ENCODE assay signal across 15 cellular contexts in the genomic region with DNA sequence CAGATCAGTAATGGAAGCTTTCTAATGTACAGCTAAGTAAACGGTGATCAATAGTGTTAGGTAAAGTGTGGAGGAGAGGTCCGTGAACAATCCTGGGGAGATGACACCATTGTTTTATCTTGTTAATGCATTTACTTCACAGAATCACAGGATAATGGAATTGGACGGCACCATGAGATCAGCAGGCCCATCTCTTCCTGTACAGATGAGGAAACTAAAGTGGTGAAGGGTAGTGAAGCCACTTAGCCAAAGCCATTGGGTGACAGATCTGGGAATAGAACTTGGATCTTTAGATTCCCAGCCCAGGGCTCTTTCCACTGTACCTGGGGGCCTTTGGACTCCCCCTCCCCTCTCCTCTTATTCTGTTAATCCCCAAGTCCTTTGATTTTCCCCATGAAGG. TPM values are rescaled to one million over a fixed set of nuclear protein-coding genes. Genes with fewer than 3 reads are reported as not detected.
DNase-seq lines count a peak whose midpoint lies in the region; ATAC-seq and TF ChIP-seq lines count a peak whose summit lies in the region.
"Had no signal": no experiment of that assay in that cellular context is flagged by ENCODE, and none has a peak within 500 bp of the region (broad histone marks: within the 10 kb centered on the region; RNA-seq: fewer than 3 reads in every experiment).

No MANE protein-coding gene starts in this region.

- H3K9ac ChIP-seq in BLaER1 treated with 17β-estradiol and CSF1 and Interleukin-3, amounts not matched to agents 10 nM and 100 nM: peak overlapping the region in 10 of 11 experiments; percentile 78 to 87 (median 83); a peak in 19 of 22 replicates
- peak overlapping the region; percentile 44; the same call in 1 of the 2 replicates for H3K9ac ChIP-seq in IMR-90 (ENCODE audit: low read depth, low read length)

- peak overlapping the region; percentile 94 for H3K4ac ChIP-seq in IMR-90 (ENCODE audit: low read depth, low read length)

- peak overlapping the region; percentile 86 to 97 (median 94) for H3K27ac ChIP-seq in BLaER1 treated with 17β-estradiol and CSF1 and Interleukin-3, amounts not matched to agents 10 nM and 100 nM
- H3K27ac ChIP-seq in IMR-90 (ENCODE audit: insufficient read depth, low read length): peak overlapping the region; percentile 93

- H3K4me3 Mint-ChIP-seq in MCF 10A (ENCODE audit: unreplicated experiment) (no peak overlapping the region), nephron (no peak overlapping the region)
- H3K4me3 Mint-ChIP-seq: memory B cell had no signal

- H2AK9ac ChIP-seq in IMR-90 (replicated peaks; ENCODE audit: low read depth, low read length, poor library complexity): no peak overlapping the region

- H4K91ac ChIP-seq in IMR-90 (ENCODE audit: insufficient read depth, low read depth, low read length): peak overlapping the region; percentile 96

- H2BK120ac ChIP-seq in IMR-90 (ENCODE audit: low read depth, low read length): peak overlapping the region; percentile 96

- H3K9me3 Mint-ChIP-seq in MCF 10A (ENCODE audit: unreplicated experiment) (no peaks in the 10 kb centered on the region), nephron (peaks cover 2% of the 10 kb centered on the region)
- H3K9me3 Mint-ChIP-seq: CD4-positive, CD25-positive, alpha-beta regulatory T cell; memory B cell had no signal

- peak overlapping the region; percentile 82 to 97 (median 92) for H3K4me2 ChIP-seq in BLaER1 treated with 17β-estradiol and CSF1 and Interleukin-3, amounts not matched to agents 10 nM and 100 nM
- H3K4me2 ChIP-seq in IMR-90 (ENCODE audit: low read depth, low read length): no peak overlapping the region

- peak overlapping the region; percentile 88 for H3K56ac ChIP-seq in IMR-90 (ENCODE audit: extremely low read depth, insufficient read depth, low read length)

- CTCF ChIA-PET in IMR-90 (lab: Yijun Ruan, JAX): no interaction called here
- CTCF ChIA-PET in MCF 10A (lab: Yijun Ruan, JAX): interaction anchor here (1.0 to 1.3 kb wide), 3 partner anchors 16 to 27 kb away, joined by 3 to 5 read pairs (median 5); no protein-coding TSS in a partner anchor

- peak overlapping the region; percentile 76 for H3K27ac Mint-ChIP-seq in MCF 10A (ENCODE audit: low read depth, unreplicated experiment)
- H3K27ac Mint-ChIP-seq in nephron: peak overlapping the region in 2 of 3 experiments; percentile 44 to 82
- H3K27ac Mint-ChIP-seq: memory B cell had no signal

- H4K8ac ChIP-seq in IMR-90 (ENCODE audit: low read depth in 2 of 2, low read length in 2 of 2): peak overlapping the region; percentile 78 to 97

- peak overlapping the region; percentile 95 for H3K14ac ChIP-seq in IMR-90 (replicated peaks; ENCODE audit: low read depth, low read length)

- no peak overlapping the region for H3K4me3 ChIP-seq in BLaER1 treated with 17β-estradiol and CSF1 and Interleukin-3, amounts not matched to agents 10 nM and 100 nM
- H3K4me3 ChIP-seq in IMR-90 (ENCODE audit: insufficient read depth, low read depth, low read length): no peak overlapping the region

- peak overlapping the region; percentile 99 for H3K18ac ChIP-seq in IMR-90 (ENCODE audit: low read depth, low read length)

- no peaks in the 10 kb centered on the region for H3K27me3 ChIP-seq in BLaER1 treated with 17β-estradiol and CSF1 and Interleukin-3, amounts not matched to agents 10 nM and 100 nM
- H3K27me3 ChIP-seq in IMR-90 (ENCODE audit: control insufficient read depth, insufficient read depth, low read length): no peaks in the 10 kb centered on the region

- peak overlapping the region; percentile 99 for H2BK5ac ChIP-seq in IMR-90 (ENCODE audit: low read depth, low read length, poor library complexity, severe bottlenecking)

- H3K9me1 ChIP-seq in IMR-90 (ENCODE audit: insufficient read depth, low read length): peaks cover 26% of the 10 kb centered on the region

- H3K23ac ChIP-seq in IMR-90 (ENCODE audit: low read depth, low read length): peak overlapping the region; percentile 77

- H2BK15ac ChIP-seq in IMR-90 (ENCODE audit: low read depth, low read length): peak overlapping the region; percentile 99

- TF ChIP-seq RAD21 in IMR-90 (IDR thresholded peaks at IDR 0.05; ENCODE audit: low read length): no peak

- no peaks in the 10 kb centered on the region for H4K20me1 ChIP-seq in BLaER1 treated with 17β-estradiol and CSF1 and Interleukin-3, amounts not matched to agents 10 nM and 100 nM
- H4K20me1 ChIP-seq in IMR-90 (ENCODE audit: insufficient read depth, low read length): no peaks in the 10 kb centered on the region

- peak overlapping the region; percentile 97 for H4K5ac ChIP-seq in IMR-90 (ENCODE audit: low read depth, low read length)

- no CpG with 5 or more reads among the region's 3 CpGs for WGBS in IMR-90 (ENCODE audit: extremely low coverage in 2 of 2, insufficient read length in 1 of 2), 2 experiments

- no peaks in the 10 kb centered on the region for H3K9me3 ChIP-seq in BLaER1 treated with 17β-estradiol and CSF1 and Interleukin-3, amounts not matched to agents 10 nM and 100 nM (replicated peaks in 1 of 11)
- H3K9me3 ChIP-seq in IMR-90 (ENCODE audit: control insufficient read depth, insufficient read depth, low read length): no peaks in the 10 kb centered on the region

- intact Hi-C loops in IMR-90 (cut with micrococcal nuclease) (no loop called here), MCF 10A (cut with micrococcal nuclease) (no loop called here), sciatic nerve (cut with DNase I) (no loop called here)

- peaks cover 0 to 26% of the 10 kb centered on the region in 2 experiments; a peak in 3 of 4 replicates for H3K79me1 ChIP-seq in IMR-90 (ENCODE audit: low read depth in 1 of 2, low read length in 2 of 2)

- H2AFZ ChIP-seq in IMR-90 (replicated peaks; ENCODE audit: low read length, poor library complexity): peak overlapping the region; percentile 60

- ATAC-seq in IMR-90 (ENCODE audit: low read depth) (no peak), sciatic nerve (no peak)

- in situ Hi-C loops in IMR-90 (cut with MboI; ENCODE audit: low sequenced_read_pairs): no loop called here

- H2AK5ac ChIP-seq in IMR-90 (ENCODE audit: low read depth, low read length): peak overlapping the region; percentile 98

- peaks cover 41 to 100% (median 81%) of the 10 kb centered on the region in 10 experiments for H3K4me1 ChIP-seq in BLaER1 treated with 17β-estradiol and CSF1 and Interleukin-3, amounts not matched to agents 10 nM and 100 nM
- H3K4me1 ChIP-seq in IMR-90 (ENCODE audit: control insufficient read depth, insufficient read depth, low read length): peaks cover 26% of the 10 kb centered on the region

- no peak for DNase-seq in IMR-90
- DNase-seq in MCF 10A (ENCODE audit: unreplicated experiment): no peak
- no peak for DNase-seq in cerebellum (ENCODE audit: low spot score)
- no peak for DNase-seq in sciatic nerve (ENCODE audit: low spot score)
- DNase-seq in 8988T: no peak
- DNase-seq in COR-L47 (lab: John Stamatoyannopoulos, UW): no peak
- DNase-seq: activated CD4-positive, alpha-beta T cell treated with anti-CD3 and anti-CD28 coated beads, Interleukin-2, amount 50 U/mL, for 1 hour; CD4-positive, CD25-positive, alpha-beta regulatory T cell; cortex of kidney; KG1; NCI-H187; NCI-H524 treated with DMSO at 0.1 percent for 48 hours had no signal

- H3K36me3 Mint-ChIP-seq in MCF 10A (ENCODE audit: insufficient read depth, unreplicated experiment) (no peaks in the 10 kb centered on the region), nephron (ENCODE audit: low read depth) (no peaks in the 10 kb centered on the region)
- H3K36me3 Mint-ChIP-seq: CD4-positive, CD25-positive, alpha-beta regulatory T cell; memory B cell had no signal

- peak overlapping the region; percentile 97 for H2BK20ac ChIP-seq in IMR-90 (ENCODE audit: low read depth, low read length)

- H3K36me3 ChIP-seq in BLaER1 treated with 17β-estradiol and CSF1 and Interleukin-3, amounts not matched to agents 10 nM and 100 nM: no peaks in the 10 kb centered on the region
- no peaks in the 10 kb centered on the region for H3K36me3 ChIP-seq in IMR-90 (ENCODE audit: control insufficient read depth, insufficient read depth, low read length)

- POLR2A ChIA-PET in IMR-90 (lab: Charles Lee; ENCODE audit: unreplicated experiment): interaction anchor here (0.6 to 2.0 kb wide), 2 partner anchors 26 to 49 kb away, joined by 5 to 6 read pairs; partner anchors contain the start of gene IER3
- POLR2A ChIA-PET in MCF 10A (lab: Yijun Ruan, JAX): interaction anchor here (0.6 to 5.1 kb wide), 11 partner anchors 11 to 1057 kb away, joined by 3 to 74 read pairs (median 5); partner anchors contain the start of genes HSPA1B and IER3

- dilution Hi-C loops in IMR-90 (cut with HindIII; ENCODE audit: low sequenced_read_pairs, unreplicated experiment): no loop called here

- BruUV-seq in IMR-90 (replicated peaks; lab: Mats Ljungman, UMichigan) (no TSS peak), MCF 10A (replicated peaks; lab: Mats Ljungman, UMichigan) (no TSS peak)

- no peak for TF ChIP-seq POLR2A in IMR-90 (IDR thresholded peaks at IDR 0.05; ENCODE audit: low read depth, low read length)

- peaks cover 34% of the 10 kb centered on the region for H3K4me1 Mint-ChIP-seq in MCF 10A (ENCODE audit: insufficient read depth, unreplicated experiment)
- H3K4me1 Mint-ChIP-seq in nephron: peaks cover 36% of the 10 kb centered on the region

- H3K27me3 Mint-ChIP-seq in MCF 10A (ENCODE audit: insufficient read depth, unreplicated experiment) (no peaks in the 10 kb centered on the region), nephron (ENCODE audit: low read depth) (no peaks in the 10 kb centered on the region)
- H3K27me3 Mint-ChIP-seq: CD4-positive, CD25-positive, alpha-beta regulatory T cell; memory B cell had no signal

- TF ChIP-seq CTCF in IMR-90 (conservative IDR thresholded peaks at IDR 0.05; ENCODE audit: low read depth, low read length): no peak
- no peak for TF ChIP-seq CTCF in MCF 10A (IDR thresholded peaks at IDR 0.05; ENCODE audit: unreplicated experiment)
- no peak for TF ChIP-seq CTCF in nephron (IDR thresholded peaks at IDR 0.05; ENCODE audit: unreplicated experiment in 3 of 3)

RNA-seq across cellular contexts. Expression of gene IER3, which starts 26.2 kb away (rescaled TPM):
- 38.4 and 65.8 TPM in 2 replicates for total RNA-seq in IMR-90 (2012; rRNA removed)
- polyA plus RNA-seq in IMR-90 (2012; rRNA removed): 159 and 163 TPM in 2 replicates
- polyA plus RNA-seq in IMR-90 (2012; cell fraction: cytosol; rRNA removed): 156 and 229 TPM in 2 replicates
- 349 and 418 TPM in 2 replicates for polyA plus RNA-seq in IMR-90 (2012; cell fraction: nucleus; rRNA removed; ENCODE audit: low replicate concordance)
- total RNA-seq in MCF 10A (2022): 154 and 192 TPM in 2 replicates
- 4.5 TPM for total RNA-seq in cerebellum
- 40.7 TPM for total RNA-seq in sciatic nerve

RNA-seq across cellular contexts. Expression of gene FLOT1, which starts 28.1 kb away (rescaled TPM):
- total RNA-seq in IMR-90 (2012; rRNA removed) (96.2 and 104 TPM in 2 replicates), MCF 10A (2022) (61.8 and 73.7 TPM in 2 replicates), cerebellum (35.7 TPM), sciatic nerve (172 TPM)
- 161 and 162 TPM in 2 replicates for polyA plus RNA-seq in IMR-90 (2012; rRNA removed)
- 135 and 169 TPM in 2 replicates for polyA plus RNA-seq in IMR-90 (2012; cell fraction: cytosol; rRNA removed)
- 193 and 211 TPM in 2 replicates for polyA plus RNA-seq in IMR-90 (2012; cell fraction: nucleus; rRNA removed; ENCODE audit: low replicate concordance)

RNA-seq across cellular contexts. Expression of gene TUBB, which starts 50.4 kb away (rescaled TPM):
- 1,207 and 1,401 TPM in 2 replicates for total RNA-seq in IMR-90 (2012; rRNA removed)
- 2,004 and 2,008 TPM in 2 replicates for polyA plus RNA-seq in IMR-90 (2012; rRNA removed)
- 811 and 1,574 TPM in 2 replicates for polyA plus RNA-seq in IMR-90 (2012; cell fraction: cytosol; rRNA removed)
- polyA plus RNA-seq in IMR-90 (2012; cell fraction: nucleus; rRNA removed; ENCODE audit: low replicate concordance): 419 and 725 TPM in 2 replicates
- 200 and 210 TPM in 2 replicates for total RNA-seq in MCF 10A (2022)
- 608 TPM for total RNA-seq in cerebellum
- total RNA-seq in sciatic nerve: 292 TPM

RNA-seq across cellular contexts. Expression of gene MDC1, which starts 53.5 kb away (rescaled TPM):
- 3.6 and 4.5 TPM in 2 replicates for total RNA-seq in IMR-90 (2012; rRNA removed)
- 12.1 and 12.4 TPM in 2 replicates for polyA plus RNA-seq in IMR-90 (2012; rRNA removed)
- 6.0 and 8.0 TPM in 2 replicates for polyA plus RNA-seq in IMR-90 (2012; cell fraction: cytosol; rRNA removed)
- 30.2 and 33.9 TPM in 2 replicates for polyA plus RNA-seq in IMR-90 (2012; cell fraction: nucleus; rRNA removed; ENCODE audit: low replicate concordance)
- 50.6 and 54.5 TPM in 2 replicates for total RNA-seq in MCF 10A (2022)
- total RNA-seq in cerebellum: 9.5 TPM
- total RNA-seq in sciatic nerve: 43.2 TPM
